ENCODE assay signal across 24 cellular contexts in genomic region chr16:27911486-27911885, GRCh38.
DNase-seq lines count a peak whose midpoint lies in the region; ATAC-seq, FAIRE-seq and TF ChIP-seq lines count a peak whose summit lies in the region.
"Had no signal": no experiment of that assay in that cellular context is flagged by ENCODE, and none has a peak within 500 bp of the region (broad histone marks: within the 10 kb centered on the region; RNA-seq: fewer than 3 reads in every experiment).

No MANE protein-coding gene starts in this region.

- CTCF ChIA-PET in Caco-2 (lab: Charles Lee), result no interaction called here
- CTCF ChIA-PET in H1 (lab: Charles Lee; ENCODE audit: partially characterized antibody), result interaction anchor here (0.8 to 1.3 kb wide), 2 partner anchors 9 to 24 kb away, joined by 3 to 4 read pairs; no protein-coding TSS in a partner anchor

- H3K23ac ChIP-seq in H1 (ENCODE audit: insufficient read length), result no peak overlapping the region

- no peak overlapping the region for H4K8ac ChIP-seq in H1 (ENCODE audit: extremely low read depth, insufficient read depth, low read length)

- H2BK120ac ChIP-seq in H1 (replicated peaks; ENCODE audit: low read depth, low read length), result no peak overlapping the region

- no peak for ATAC-seq in GM21447 (IDR thresholded peaks at IDR 0.05; ENCODE audit: unreplicated experiment)

- no peak for TF ChIP-seq EP300 in H1 (IDR thresholded peaks at IDR 0.05; ENCODE audit: borderline replicate concordance in 1 of 2, low read depth in 2 of 2, low read length in 2 of 2)

- no peaks in the 10 kb centered on the region for H3K4me1 Mint-ChIP-seq in Caco-2 (ENCODE audit: low read depth, unreplicated experiment)
- H3K4me1 Mint-ChIP-seq in type B pancreatic cell (ENCODE audit: unreplicated experiment), result no peaks in the 10 kb centered on the region
- H3K4me1 Mint-ChIP-seq: CD4-positive, CD25-positive, alpha-beta regulatory T cell; CD8-positive, alpha-beta memory T cell; IgD-negative memory B cell had no signal

- intact Hi-C loops in Caco-2 (cut with micrococcal nuclease; ENCODE audit: unreplicated experiment), result no loop called here

- TF ChIP-seq RAD21 in H1 (IDR thresholded peaks at IDR 0.05 in 1 of 2, conservative IDR thresholded peaks at IDR 0.05 in 1 of 2; ENCODE audit: low read depth in 2 of 2, low read length in 2 of 2), result no peak

- H3K9me3 ChIP-seq in Caco-2 (no peaks in the 10 kb centered on the region), H1 (ENCODE audit: insufficient read depth in 2 of 2, low read depth in 1 of 2, low read length in 1 of 2) (no peaks in the 10 kb centered on the region)
- H3K9me3 ChIP-seq: BE2C had no signal

- no peak overlapping the region for H2BK15ac ChIP-seq in H1 (ENCODE audit: low read length)

- no peak overlapping the region for H3K56ac ChIP-seq in H1 (replicated peaks; ENCODE audit: insufficient read length, low read depth, low read length)

- no peak for TF ChIP-seq POLR2A in H1 (IDR thresholded peaks at IDR 0.05; ENCODE audit: control extremely low read depth in 1 of 2, low read depth in 2 of 2, low read length in 2 of 2)

- H3K27ac ChIP-seq in H1 (ENCODE audit: low read depth, low read length), result no peak overlapping the region
- H3K27ac ChIP-seq: GM23248 had no signal

- H4K91ac ChIP-seq in H1 (replicated peaks; ENCODE audit: insufficient read length, low read length), result no peak overlapping the region

- H2BK5ac ChIP-seq in H1 (ENCODE audit: low read depth, low read length), result no peak overlapping the region

- no TSS peak for BruUV-seq in Caco-2 (replicated peaks; lab: Mats Ljungman, UMichigan)

- H3K4me1 ChIP-seq in Caco-2 (no peaks in the 10 kb centered on the region), H1 (replicated peaks in 1 of 4; ENCODE audit: control insufficient read depth in 3 of 4, insufficient read depth in 4 of 4, low read length in 3 of 4) (no peaks in the 10 kb centered on the region)
- H3K4me1 ChIP-seq: BE2C had no signal

- no peak overlapping the region for H3K4ac ChIP-seq in H1 (replicated peaks; ENCODE audit: insufficient read length, low read depth, low read length)

- H3K36me3 Mint-ChIP-seq in Caco-2 (ENCODE audit: insufficient read depth, unreplicated experiment) (no peaks in the 10 kb centered on the region), type B pancreatic cell (no peaks in the 10 kb centered on the region)
- H3K36me3 Mint-ChIP-seq: CD4-positive, CD25-positive, alpha-beta regulatory T cell; CD8-positive, alpha-beta memory T cell; IgD-negative memory B cell had no signal

- H3K27ac Mint-ChIP-seq in Caco-2 (ENCODE audit: unreplicated experiment) (peak overlapping the region; percentile 34), type B pancreatic cell (peak overlapping the region; percentile 27)
- H3K27ac Mint-ChIP-seq: CD4-positive, CD25-positive, alpha-beta regulatory T cell; CD8-positive, alpha-beta memory T cell; HFFc6; IgD-negative memory B cell had no signal

- no peaks in the 10 kb centered on the region for H3K79me2 ChIP-seq in H1 (ENCODE audit: control insufficient read depth in 1 of 2, insufficient read depth in 2 of 2, low read length in 2 of 2)

- FAIRE-seq in H1 (lab: Jason Lieb, UNC) (no peak), RCC 7860 (lab: Jason Lieb, UNC) (no peak)
- FAIRE-seq: D721Med, G401.6, GM12891, GM19239, H54, HTR-8/SVneo had no signal

- H3K9me3 Mint-ChIP-seq in Caco-2 (ENCODE audit: unreplicated experiment) (no peaks in the 10 kb centered on the region), type B pancreatic cell (no peaks in the 10 kb centered on the region)
- H3K9me3 Mint-ChIP-seq: HFFc6 had no signal

- H2BK20ac ChIP-seq in H1 (ENCODE audit: low read length), result no peak overlapping the region

- H3K4me2 ChIP-seq in H1 (ENCODE audit: insufficient read depth in 1 of 2, low read depth in 2 of 2, low read length in 2 of 2), result no peak overlapping the region

- no peak overlapping the region for H3K9ac ChIP-seq in H1 (replicated peaks in 1 of 4; ENCODE audit: extremely low read depth in 1 of 4, low read depth in 3 of 4, low read length in 3 of 4)
- H3K9ac ChIP-seq: GM23248 had no signal

- no peak overlapping the region for H3K18ac ChIP-seq in H1 (ENCODE audit: extremely low read depth, low read length)

- H4K20me1 ChIP-seq in H1 (replicated peaks in 1 of 2; ENCODE audit: control insufficient read depth in 1 of 2, insufficient read depth in 2 of 2, low read length in 2 of 2), result no peaks in the 10 kb centered on the region

- no peaks in the 10 kb centered on the region for H3K23me2 ChIP-seq in H1 (ENCODE audit: low read depth, low read length)

- H3K36me3 ChIP-seq in Caco-2 (ENCODE audit: control insufficient read depth, insufficient read depth, low read length), result no peaks in the 10 kb centered on the region
- no peaks in the 10 kb centered on the region for H3K36me3 ChIP-seq in H1 (ENCODE audit: control insufficient read depth in 2 of 4, insufficient read depth in 4 of 4, low read length in 3 of 4)
- H3K36me3 ChIP-seq: BE2C had no signal

- no peak overlapping the region for H3K4me3 Mint-ChIP-seq in Caco-2 (ENCODE audit: unreplicated experiment)
- H3K4me3 Mint-ChIP-seq in type B pancreatic cell, result no peak overlapping the region
- H3K4me3 Mint-ChIP-seq: CD4-positive, CD25-positive, alpha-beta regulatory T cell; HFFc6 had no signal

- peaks cover 13% of the 10 kb centered on the region for H3K27me3 Mint-ChIP-seq in Caco-2 (ENCODE audit: insufficient read depth, unreplicated experiment)
- peaks cover 10% of the 10 kb centered on the region for H3K27me3 Mint-ChIP-seq in type B pancreatic cell

- no peak overlapping the region for H2AFZ ChIP-seq in H1 (ENCODE audit: low read length)
- H2AFZ ChIP-seq: GM23248 had no signal

- DNase-seq in Caco-2, result no peak
- peak; percentile 82 for DNase-seq in ELF-1 (ENCODE audit: low read depth, low spot score)
- DNase-seq in H1 (ENCODE audit: low read depth in 1 of 2, low spot score in 2 of 2), result no peak
- DNase-seq in type B pancreatic cell (ENCODE audit: extremely low spot score, unreplicated experiment), result no peak
- DNase-seq in RCC 7860 (ENCODE audit: low spot score), result no peak
- DNase-seq: BE2C; C1 segment of cervical spinal cord; CD4-positive, CD25-positive, alpha-beta regulatory T cell; CD8-positive, alpha-beta memory T cell; COR-L47; DMS79 treated with DMSO at 0.1 percent for 48 hours; EL; GM23248; HCEC 1CT; HFFc6; KG1 had no signal

- POLR2A ChIA-PET in Caco-2 (lab: Charles Lee), result no interaction called here
- POLR2A ChIA-PET in H1 (lab: Charles Lee; ENCODE audit: partially characterized antibody), result no interaction called here

- no peak overlapping the region for H2AK5ac ChIP-seq in H1 (ENCODE audit: low read depth, low read length)

- H3K4me3 ChIP-seq in Caco-2 (ENCODE audit: low read depth, low read length), result no peak overlapping the region
- H3K4me3 ChIP-seq in H1 (ENCODE audit: extremely low read depth in 1 of 4, insufficient read depth in 2 of 4, low read depth in 3 of 4, low read length in 4 of 4), result no peak overlapping the region
- H3K4me3 ChIP-seq: GM23248 had no signal

- no peak overlapping the region for H2BK12ac ChIP-seq in H1 (ENCODE audit: low read depth, low read length)

- H3K14ac ChIP-seq in H1 (ENCODE audit: insufficient read length), result no peak overlapping the region

- TF ChIP-seq CTCF in Caco-2 (IDR thresholded peaks at IDR 0.05; ENCODE audit: insufficient read depth in 1 of 2, low read depth in 1 of 2, low read length in 1 of 2, severe bottlenecking in 1 of 2, unreplicated experiment in 1 of 2) (no peak), H1 (IDR thresholded peaks at IDR 0.05; ENCODE audit: control extremely low read depth in 1 of 3, insufficient read depth in 1 of 3, low read depth in 1 of 3, low read length in 3 of 3) (no peak), type B pancreatic cell (conservative IDR thresholded peaks at IDR 0.05) (no peak)

- no peak overlapping the region for H4K5ac ChIP-seq in H1 (ENCODE audit: insufficient read length, low read depth, low read length)

- H3K27me3 ChIP-seq in Caco-2 (replicated peaks; ENCODE audit: control insufficient read depth, insufficient read depth, low read length), result no peaks in the 10 kb centered on the region
- H3K27me3 ChIP-seq in H1 (replicated peaks in 1 of 4; ENCODE audit: control insufficient read depth in 3 of 4, extremely low read depth in 1 of 4, insufficient read depth in 3 of 4, low read length in 3 of 4), result no peaks in the 10 kb centered on the region
- H3K27me3 ChIP-seq: BE2C had no signal

- 73% methylated on average over 2 of the region's 2 CpGs; no CpG with 5 or more reads in 1 of the 2 experiments for WGBS in H1 (ENCODE audit: extremely low coverage in 1 of 2, insufficient coverage in 1 of 2, insufficient read length in 1 of 2, insufficient replicate concordance in 2 of 2, low coverage in 1 of 2, low lambda C conversion rate in 2 of 2, missing lambda C conversion rate in 1 of 2), 2 experiments

- no peaks in the 10 kb centered on the region for H3K79me1 ChIP-seq in H1 (ENCODE audit: low read depth, low read length)

TF ChIP-seq in H1, 55 proteins besides CTCF, POLR2A, EP300 and RAD21:
- TF ChIP-seq BACH1 (IDR thresholded peaks at IDR 0.05; ENCODE audit: low read length) (no peak), GTF2F1 (IDR thresholded peaks at IDR 0.05; ENCODE audit: borderline replicate concordance, low read depth, low read length) (no peak), ATF3 (IDR thresholded peaks at IDR 0.05; ENCODE audit: insufficient read depth, low read depth, low read length) (no peak), MAX (IDR thresholded peaks at IDR 0.05) (peak; percentile 35; the same call in 1 of the 2 replicates)
TF ChIP-seq in H1: peak in this region for 1.
